In genomic region chr22:28976588-28976987, GRCh38 we compare ENCODE assay signal across 12 cellular contexts.
DNase-seq lines count a peak whose midpoint lies in the region; ATAC-seq, FAIRE-seq and TF ChIP-seq lines count a peak whose summit lies in the region.
"Had no signal": no experiment of that assay in that cellular context is flagged by ENCODE, and none has a peak within 500 bp of the region (broad histone marks: within the 10 kb centered on the region; RNA-seq: fewer than 3 reads in every experiment).

No MANE protein-coding gene starts in this region.

- TF ChIP-seq CTCF in GM12878 (IDR thresholded peaks at IDR 0.05 in 2 of 3, conservative IDR thresholded peaks at IDR 0.05 in 1 of 3; ENCODE audit: control insufficient read depth in 2 of 3, extremely low read depth in 1 of 3, insufficient read depth in 1 of 3, low read depth in 3 of 3, low read length in 3 of 3) (no peak), colonic mucosa (IDR thresholded peaks at IDR 0.05) (no peak)

- H4K20me1 ChIP-seq in GM12878 (ENCODE audit: control insufficient read depth, insufficient read depth), result no peaks in the 10 kb centered on the region; the same call in 1 of the 2 replicates

- ATAC-seq in GM12878 (peak; percentile 73), GM19351 (IDR thresholded peaks at IDR 0.05; ENCODE audit: unreplicated experiment) (no peak)

- no peaks in the 10 kb centered on the region for H3K79me2 ChIP-seq in GM12878 (ENCODE audit: control insufficient read depth, insufficient read depth, low read length)

- DNase-seq in HCEC 1CT (peak; percentile 82), GM12878 (ENCODE audit: low read depth, low spot score) (no peak), NK-92 (lab: John Stamatoyannopoulos, UW; ENCODE audit: unreplicated experiment) (no peak), colonic mucosa (no peak)
- no peak for DNase-seq in stimulated activated CD4-positive, alpha-beta T cell treated with anti-CD3 and anti-CD28 coated beads, Interleukin-1b, Interleukin-23, amount 100 ng/mL, for 48 hours
- DNase-seq: DMS79 treated with DMSO at 0.1 percent for 48 hours, NCI-H2227 treated with DMSO at 0.1 percent for 48 hours had no signal

- H3K27ac ChIP-seq in GM12878 (ENCODE audit: control insufficient read depth, insufficient read depth) (no peak overlapping the region), layer of hippocampus (ENCODE audit: low read depth, low read length) (peak overlapping the region; percentile 8), colonic mucosa (no peak overlapping the region)

- no peaks in the 10 kb centered on the region for H3K36me3 ChIP-seq in GM12878 (ENCODE audit: control insufficient read depth in 2 of 2, insufficient read depth in 2 of 2, low read length in 1 of 2)
- H3K36me3 ChIP-seq in colonic mucosa, result no peaks in the 10 kb centered on the region
- H3K36me3 ChIP-seq: tibial nerve had no signal

- no peak overlapping the region for H3K9ac ChIP-seq in GM12878 (ENCODE audit: control insufficient read depth, insufficient read depth, low read length)
- H3K9ac ChIP-seq in colonic mucosa (ENCODE audit: low read depth in 2 of 2, low read length in 2 of 2), result no peak overlapping the region

- intact Hi-C loops in GM12878 (cut with micrococcal nuclease; ENCODE audit: unreplicated experiment) (loop anchor here (2.0 kb wide), 1 partner anchor 56 kb away; no protein-coding TSS in a partner anchor), colonic mucosa (cut with DNase I) (no loop called here)

- BruUV-seq in GM12878 (replicated peaks; lab: Mats Ljungman, UMichigan), result no TSS peak

- RAD21 ChIA-PET in GM12878 (lab: Charles Lee; ENCODE audit: unreplicated experiment), result interaction anchor here (0.6 to 3.6 kb wide), 22 partner anchors 8 to 63 kb away, joined by 3 to 35 read pairs (median 4); no protein-coding TSS in a partner anchor

- H3K4me3 ChIP-seq in GM12878 (no peak overlapping the region), colonic mucosa (no peak overlapping the region)
- H3K4me3 ChIP-seq: skin epidermis had no signal

- SMC1A ChIA-PET in GM12878 (lab: Charles Lee; ENCODE audit: uncharacterized antibody, unreplicated experiment), result interaction anchor here (0.6 to 3.3 kb wide), 27 partner anchors 10 to 71 kb away, joined by 3 to 19 read pairs (median 4); no protein-coding TSS in a partner anchor

- FAIRE-seq in A204.1 (lab: Jason Lieb, UNC), result peak; percentile 16
- FAIRE-seq in GM12878 (lab: Jason Lieb, UNC), result no peak

- TF ChIP-seq EP300 in GM12878 (IDR thresholded peaks at IDR 0.05; ENCODE audit: borderline replicate concordance in 1 of 2, control insufficient read depth in 1 of 2, low read depth in 2 of 2, low read length in 2 of 2), result no peak

- in situ Hi-C loops in GM12878 (cut with MboI), result no loop called here

- TF ChIP-seq POLR2A in GM12878 (IDR thresholded peaks at IDR 0.05; ENCODE audit: low read depth, low read length), result no peak

- H2AFZ ChIP-seq in GM12878 (ENCODE audit: control insufficient read depth, low read depth, low read length), result no peak overlapping the region

- POLR2A ChIA-PET in GM12878 (lab: Charles Lee), result interaction anchor here (0.5 to 1.6 kb wide), 9 partner anchors 10 to 91 kb away, joined by 3 to 9 read pairs (median 4); no protein-coding TSS in a partner anchor

- H3K27me3 ChIP-seq in GM12878 (replicated peaks in 1 of 2; ENCODE audit: control insufficient read depth in 2 of 2, insufficient read depth in 2 of 2, low read length in 1 of 2) (0 out of 4 replicates have a peak, but pooled peaks cover 0 to 5% of the 10 kb centered on the region in 2 experiments), layer of hippocampus (ENCODE audit: control insufficient read depth, insufficient read depth, low read length) (no peaks in the 10 kb centered on the region), colonic mucosa (no peaks in the 10 kb centered on the region)
- H3K27me3 ChIP-seq: tibial nerve had no signal

- H3K4me1 ChIP-seq in GM12878 (ENCODE audit: control insufficient read depth, insufficient read depth, low read length) (no peaks in the 10 kb centered on the region), colonic mucosa (no peaks in the 10 kb centered on the region)

- CTCF ChIA-PET in GM12878 (lab: Yijun Ruan, JAX), result interaction anchor here (0.7 to 2.2 kb wide), 12 partner anchors 10 to 121 kb away, joined by 3 to 8 read pairs (median 3); no protein-coding TSS in a partner anchor

- 27% methylated on average over 3 of the region's 3 CpGs for WGBS in GM12878 (ENCODE audit: insufficient coverage, insufficient replicate concordance, low lambda C conversion rate, missing lambda C conversion rate)

- no peak overlapping the region for H3K4me2 ChIP-seq in GM12878 (ENCODE audit: control insufficient read depth, insufficient read depth)

- TF ChIP-seq RAD21 in GM12878 (IDR thresholded peaks at IDR 0.05; ENCODE audit: insufficient read depth, low read depth, low read length), result no peak

- no peaks in the 10 kb centered on the region for H3K9me3 ChIP-seq in GM12878 (replicated peaks; ENCODE audit: control insufficient read depth, insufficient read depth, low read length)
- H3K9me3 ChIP-seq in colonic mucosa, result no peaks in the 10 kb centered on the region
- H3K9me3 ChIP-seq: tibial nerve had no signal

TF ChIP-seq in GM12878, 131 proteins besides CTCF, POLR2A, EP300 and RAD21 (continues in another document):
- TF ChIP-seq TARDBP (IDR thresholded peaks at IDR 0.05; ENCODE audit: borderline replicate concordance), result no peak
- TF ChIP-seq TCF12 (IDR thresholded peaks at IDR 0.05; ENCODE audit: low read depth, low read length), result no peak
- TF ChIP-seq SMC3 (IDR thresholded peaks at IDR 0.05; ENCODE audit: borderline replicate concordance, low read length), result no peak
- TF ChIP-seq GATAD2B (conservative IDR thresholded peaks at IDR 0.05; ENCODE audit: low read depth), result no peak
- TF ChIP-seq HDAC6 (IDR thresholded peaks at IDR 0.05; ENCODE audit: unreplicated experiment), result no peak
- TF ChIP-seq JUND (IDR thresholded peaks at IDR 0.05; ENCODE audit: low read depth, low read length), result peak; percentile 27; the same call in 1 of the 2 replicates
- TF ChIP-seq IRF4 (IDR thresholded peaks at IDR 0.05; ENCODE audit: low read depth, low read length), result 0 out of 2 replicates have a peak, but pooled peaks have one; percentile 10
- TF ChIP-seq SKIL (IDR thresholded peaks at IDR 0.05; ENCODE audit: low read depth, poor library complexity, severe bottlenecking), result peak; percentile 13
- peak; percentile 54; the same call in 1 of the 2 replicates for TF ChIP-seq ATF7 (IDR thresholded peaks at IDR 0.05; ENCODE audit: low read depth)
- no peak for TF ChIP-seq BACH1 (IDR thresholded peaks at IDR 0.05; ENCODE audit: borderline replicate concordance)
- peak; percentile 16; the same call in 1 of the 2 replicates for TF ChIP-seq ZNF217 (IDR thresholded peaks at IDR 0.05)
- TF ChIP-seq ZBTB4 (CRISPR knock-in tag; IDR thresholded peaks at IDR 0.05), result no peak
- TF ChIP-seq IKZF1 (conservative IDR thresholded peaks at IDR 0.05), result no peak
